ENCODE assay signal across 12 cellular contexts in the genomic region with DNA sequence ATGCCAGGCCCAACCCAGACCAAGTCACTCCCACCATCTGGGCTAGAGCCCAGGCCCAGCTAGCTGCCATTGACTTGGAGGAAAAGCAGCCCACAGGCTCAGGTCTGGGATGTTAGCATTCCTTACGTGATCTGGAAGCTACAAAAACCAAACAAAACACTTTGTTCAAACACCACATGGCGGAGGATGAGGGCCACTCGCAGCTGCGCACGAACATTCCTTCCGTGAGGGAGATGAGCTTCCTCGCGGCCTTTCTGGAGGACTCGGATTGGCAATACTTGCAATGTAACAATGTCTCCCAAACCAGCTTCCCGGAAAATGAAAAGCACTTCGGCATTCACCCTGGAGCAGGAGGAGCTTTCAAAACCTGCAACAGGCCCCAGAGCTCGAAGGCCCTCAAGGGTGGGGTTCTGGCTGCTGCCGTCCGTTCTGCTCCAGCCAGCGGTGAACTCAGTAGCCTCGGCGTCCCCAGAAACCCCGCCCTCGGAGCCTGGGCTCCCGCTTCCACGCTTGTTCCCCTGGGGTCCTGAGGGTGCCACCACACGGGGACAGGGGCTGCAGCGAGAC. TPM values are rescaled to one million over a fixed set of nuclear protein-coding genes. Genes with fewer than 3 reads are reported as not detected.
A peak's percentile ranks its signal among the peaks of the same experiment; 100 is the strongest.
DNase-seq lines count a peak whose midpoint lies in the region; ATAC-seq and TF ChIP-seq lines count a peak whose summit lies in the region.
"Had no signal": no experiment of that assay in that cellular context is flagged by ENCODE, and none has a peak within 500 bp of the region (broad histone marks: within the 10 kb centered on the region; RNA-seq: fewer than 3 reads in every experiment).

No MANE protein-coding gene starts in this region.

- H3K9me3 ChIP-seq in AG04450 (ENCODE audit: control insufficient read depth, insufficient read depth, low read length): peaks cover 8% of the 10 kb centered on the region; the same call in 1 of the 2 replicates
- H3K9me3 ChIP-seq in MG63: no peaks in the 10 kb centered on the region
- H3K9me3 ChIP-seq in heart left ventricle: no peaks in the 10 kb centered on the region
- H3K9me3 ChIP-seq in T-helper 17 cell (ENCODE audit: control insufficient read depth, low read length, poor library complexity, severe bottlenecking): no peaks in the 10 kb centered on the region

- 78 to 87% (median 83%) methylated on average over 15 to 23 of the region's 23 CpGs for WGBS in heart left ventricle, 4 donors

- intact Hi-C loops in heart left ventricle (cut with DNase I): loop anchor here in 1 of 10 donors (10.0 kb wide), 1 partner anchor 73 kb away; a partner anchor contains a TSS

- H3K4me1 ChIP-seq in heart left ventricle: peaks cover 0 to 2% (median 0%) of the 10 kb centered on the region in 12 donors

- H3K36me3 Mint-ChIP-seq in T-helper 17 cell (ENCODE audit: low read depth): no peaks in the 10 kb centered on the region
- H3K36me3 Mint-ChIP-seq: activated naive CD4-positive, alpha-beta T cell treated with anti-CD3 and anti-CD28 coated beads, Interleukin-2, amount 50 U/mL, for 72 hours had no signal

- no peak overlapping the region for H3K4me3 Mint-ChIP-seq in T-helper 17 cell
- H3K4me3 Mint-ChIP-seq: activated CD8-positive, alpha-beta T cell treated with anti-CD3 and anti-CD28 coated beads, Interleukin-2, amount 10 ng/mL, durations not matched to agents 7 days and 5 days had no signal

- DNase-seq in AG04450 (ENCODE audit: low read depth, low spot score): peak; percentile 36
- DNase-seq in MG63: no peak
- peak in 3 of 5 donors; percentile 63 to 78 (median 66) for DNase-seq in heart left ventricle
- DNase-seq in omental fat pad (ENCODE audit: low spot score): no peak
- no peak for DNase-seq in NCI-H526 (lab: John Stamatoyannopoulos, UW)
- no peak for DNase-seq in COLO829 (ENCODE audit: low spot score)
- DNase-seq in T-helper 17 cell: no peak
- DNase-seq: activated CD8-positive, alpha-beta T cell treated with anti-CD3 and anti-CD28 coated beads, Interleukin-2, amount 10 ng/mL, durations not matched to agents 7 days and 5 days; occipital lobe; stimulated activated CD4-positive, alpha-beta T cell treated with anti-CD3 and anti-CD28 coated beads, Interleukin-2, amount 100 ng/mL, for 24 hours had no signal

- CTCF ChIA-PET in AG04450 (lab: Charles Lee): interaction anchor here (1.4 kb wide), 1 partner anchor 121 kb away, joined by 5 read pairs; no protein-coding TSS in a partner anchor

- H3K4me1 Mint-ChIP-seq in T-helper 17 cell: no peaks in the 10 kb centered on the region

- H3K4me3 ChIP-seq in AG04450 (ENCODE audit: low read depth, low read length) (no peak overlapping the region), MG63 (peak overlapping the region; percentile 41), heart left ventricle (peak overlapping the region in 4 of 12 donors; percentile 7 to 36 (median 16))

- H3K27me3 Mint-ChIP-seq in T-helper 17 cell: peaks cover 76% of the 10 kb centered on the region

- peak; percentile 20 to 85 (median 80) for ATAC-seq in heart left ventricle
- peak; percentile 47 for ATAC-seq in omental fat pad (ENCODE audit: low FRiP score)
- no peak for ATAC-seq in HG03025 (IDR thresholded peaks at IDR 0.05; ENCODE audit: low FRiP score, unreplicated experiment)
- ATAC-seq in T-helper 17 cell: no peak
- ATAC-seq: activated CD8-positive, alpha-beta T cell treated with anti-CD3 and anti-CD28 coated beads, Interleukin-2, amount 10 ng/mL, durations not matched to agents 7 days and 5 days; activated naive CD4-positive, alpha-beta T cell treated with anti-CD3 and anti-CD28 coated beads, Interleukin-2, amount 50 U/mL, for 72 hours had no signal

- H3K27ac ChIP-seq in AG04450 (ENCODE audit: low read depth, low read length) (peak overlapping the region; percentile 21), heart left ventricle (peak overlapping the region in 6 of 12 donors; percentile 18 to 86 (median 38))

- POLR2A ChIA-PET in AG04450 (lab: Yijun Ruan, JAX): interaction anchor here (1.1 kb wide), 1 partner anchor 18 kb away, joined by 6 read pairs; no protein-coding TSS in a partner anchor

- H3K36me3 ChIP-seq in MG63 (no peaks in the 10 kb centered on the region), heart left ventricle (no peaks in the 10 kb centered on the region)

- H3K27me3 ChIP-seq in AG04450 (ENCODE audit: control insufficient read depth, insufficient read depth, low read length) (no peaks in the 10 kb centered on the region), MG63 (no peaks in the 10 kb centered on the region), heart left ventricle (no peaks in the 10 kb centered on the region)

- TF ChIP-seq CTCF in AG04450 (IDR thresholded peaks at IDR 0.05; ENCODE audit: low read depth, low read length) (no peak), heart left ventricle (IDR thresholded peaks at IDR 0.05) (no peak), omental fat pad (IDR thresholded peaks at IDR 0.05) (no peak)

- TF ChIP-seq POLR2A in heart left ventricle (IDR thresholded peaks at IDR 0.05): no peak

- H3K27ac Mint-ChIP-seq in T-helper 17 cell: no peak overlapping the region
- H3K27ac Mint-ChIP-seq: activated CD8-positive, alpha-beta T cell treated with anti-CD3 and anti-CD28 coated beads, Interleukin-2, amount 10 ng/mL, durations not matched to agents 7 days and 5 days; activated naive CD4-positive, alpha-beta T cell treated with anti-CD3 and anti-CD28 coated beads, Interleukin-2, amount 50 U/mL, for 72 hours had no signal

RNA-seq across cellular contexts. Expression of a gene that starts 40.5 kb away (rescaled TPM):
- polyA plus RNA-seq in AG04450 (2011; rRNA removed): 493 and 591 TPM in 2 replicates
- 196 and 210 TPM in 2 replicates for polyA minus RNA-seq in AG04450 (2011; rRNA and poly(A)+ RNA removed)
- 817 and 868 TPM in 2 replicates for total RNA-seq in MG63 (2014; rRNA removed; shearing (Covaris generic); ENCODE audit: low replicate concordance)
- total RNA-seq in heart left ventricle: 100 to 1,000 TPM in 8 of 9 donors, 10 to 100 TPM in 1; 92.4 to 385 (median 143) TPM
- 100 to 1,000 TPM; 149 to 157 TPM for polyA plus RNA-seq in heart left ventricle
- 1,000 to 10,000 TPM in 1 of 4 donors, 100 to 1,000 TPM in 3; 410 to 1,024 (median 521) TPM for total RNA-seq in omental fat pad
- 1 to 10 TPM; 3.2 to 4.6 TPM for total RNA-seq in T-helper 17 cell

Comparison
In these comparisons a context has a peak if more than half of its experiments do, and no peak if none do; other contexts are left out.
1. DNase-seq: peak in AG04450 (single experiment) and heart left ventricle (3 of 5); none in MG63 (single experiment), omental fat pad (single experiment), NCI-H526 (0 of 2), COLO829 (single experiment) and T-helper 17 cell (0 of 3).
2. ATAC-seq: peak in heart left ventricle (4 of 4) and omental fat pad (single experiment); none in HG03025 (single experiment) and T-helper 17 cell (single experiment).
3. RNA of a gene that starts 40.5 kb away (total RNA-seq): 817 to 868 TPM in MG63, 410 to 1,024 TPM in omental fat pad and 92.4 to 385 TPM in heart left ventricle; 3.2 to 4.6 TPM in T-helper 17 cell; every median in the first group is over 10 times any median in the second.